ENCODE assay signal across 32 cellular contexts in the genomic region with DNA sequence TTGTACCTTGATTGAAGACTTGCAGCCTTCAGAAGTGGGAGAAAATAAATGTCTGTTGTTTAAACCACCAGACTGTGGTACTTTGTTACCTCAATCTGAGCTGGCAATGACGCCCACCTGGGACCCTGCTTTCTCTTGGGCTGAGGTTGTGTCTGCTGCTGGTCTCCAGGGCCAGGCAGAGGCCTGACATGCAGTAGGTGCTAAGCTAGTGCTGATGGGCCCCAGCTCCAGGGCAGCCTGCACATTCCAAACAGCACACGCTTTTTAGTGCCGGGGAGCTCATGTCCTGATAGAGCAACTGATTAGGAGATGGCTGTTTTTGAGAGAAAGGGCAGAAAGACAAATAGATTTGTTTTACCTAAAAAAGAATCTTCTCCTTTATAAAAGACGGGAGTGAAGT.
"Had no signal": no experiment of that assay in that cellular context is flagged by ENCODE, and none has a peak within 500 bp of the region (broad histone marks: within the 10 kb centered on the region; RNA-seq: fewer than 3 reads in every experiment).

No MANE protein-coding gene starts in this region.

- H3K4me3 Mint-ChIP-seq: activated CD4-positive, alpha-beta memory T cell treated with anti-CD3 and anti-CD28 coated beads, Interleukin-2, amount 10 ng/mL, durations not matched to agents 7 days and 5 days; activated CD4-positive, alpha-beta T cell treated with anti-CD3 and anti-CD28 coated beads, Interleukin-2, amount 10 ng/mL, durations not matched to agents 7 days and 5 days; activated naive CD8-positive, alpha-beta T cell; activated T-cell treated with anti-CD3 and anti-CD28 coated beads, Interleukin-2, amount 50 U/mL, for 24 hours; activated T-cell treated with anti-CD3 and anti-CD28 coated beads, Interleukin-2, amount 50 U/mL, for 72 hours; effector memory CD8-positive, alpha-beta T cell; WTC11 had no signal

- H3K4me1 Mint-ChIP-seq: activated CD4-positive, alpha-beta memory T cell treated with anti-CD3 and anti-CD28 coated beads, Interleukin-2, amount 10 ng/mL, durations not matched to agents 7 days and 5 days; activated CD4-positive, alpha-beta T cell treated with anti-CD3 and anti-CD28 coated beads, Interleukin-2, amount 10 ng/mL, durations not matched to agents 7 days and 5 days had no signal

- DNase-seq: activated CD4-positive, alpha-beta memory T cell treated with anti-CD3 and anti-CD28 coated beads, Interleukin-2, amount 10 ng/mL, durations not matched to agents 7 days and 5 days; activated CD4-positive, alpha-beta T cell treated with anti-CD3 and anti-CD28 coated beads for 1 hour; activated CD4-positive, alpha-beta T cell treated with anti-CD3 and anti-CD28 coated beads for 4 hours; activated CD4-positive, alpha-beta T cell treated with anti-CD3 and anti-CD28 coated beads, Interleukin-2, amount 10 ng/mL, durations not matched to agents 7 days and 5 days; activated CD4-positive, alpha-beta T cell treated with anti-CD3 and anti-CD28 coated beads, Interleukin-2, amount 50 U/mL, for 4 hours; activated CD8-positive, alpha-beta memory T cell treated with anti-CD3 and anti-CD28 coated beads, Interleukin-2, amount 50 U/mL, for 48 hours; activated gamma-delta T cell treated with Interleukin-2 at 50 U/mL for 16 hours; activated naive CD4-positive, alpha-beta T cell treated with anti-CD3 and anti-CD28 coated beads, Interleukin-2, amount 50 U/mL, for 16 hours; activated naive CD4-positive, alpha-beta T cell treated with Interleukin-2 at 50 U/mL for 16 hours; activated T-cell treated with anti-CD3 and anti-CD28 coated beads for 4 hours; activated T-cell treated with anti-CD3 and anti-CD28 coated beads, Interleukin-2, amount 50 U/mL, for 24 hours; activated T-cell treated with anti-CD3 and anti-CD28 coated beads, Interleukin-2, amount 50 U/mL, for 72 hours; amniotic stem cell; anterior cingulate cortex; brain microvascular endothelial cell; caudate nucleus; cortex of kidney; dermis blood vessel endothelial cell; effector CD4-positive, alpha-beta T cell; effector memory CD8-positive, alpha-beta T cell; erythroblast; esophagus squamous epithelium; foreskin melanocyte; glutamatergic neuron; heart left ventricle; T-helper 2 cell had no signal

- H3K9me3 Mint-ChIP-seq: activated CD4-positive, alpha-beta T cell treated with anti-CD3 and anti-CD28 coated beads, Interleukin-2, amount 10 ng/mL, durations not matched to agents 7 days and 5 days; activated T-cell treated with anti-CD3 and anti-CD28 coated beads, Interleukin-2, amount 50 U/mL, for 24 hours; activated T-cell treated with anti-CD3 and anti-CD28 coated beads, Interleukin-2, amount 50 U/mL, for 72 hours; WTC11 had no signal

- FAIRE-seq: astrocyte, colon had no signal

- H3K27ac Mint-ChIP-seq: activated CD4-positive, alpha-beta memory T cell treated with anti-CD3 and anti-CD28 coated beads, Interleukin-2, amount 10 ng/mL, durations not matched to agents 7 days and 5 days; activated CD4-positive, alpha-beta T cell treated with anti-CD3 and anti-CD28 coated beads, Interleukin-2, amount 10 ng/mL, durations not matched to agents 7 days and 5 days; activated naive CD8-positive, alpha-beta T cell; activated T-cell treated with anti-CD3 and anti-CD28 coated beads, Interleukin-2, amount 50 U/mL, for 24 hours; activated T-cell treated with anti-CD3 and anti-CD28 coated beads, Interleukin-2, amount 50 U/mL, for 72 hours; effector memory CD8-positive, alpha-beta T cell; WTC11 had no signal

- H3K4me1 ChIP-seq: heart left ventricle had no signal

- H3K36me3 Mint-ChIP-seq: activated naive CD8-positive, alpha-beta T cell; WTC11 had no signal

- H3K27me3 Mint-ChIP-seq: activated CD4-positive, alpha-beta memory T cell treated with anti-CD3 and anti-CD28 coated beads, Interleukin-2, amount 10 ng/mL, durations not matched to agents 7 days and 5 days; activated CD4-positive, alpha-beta T cell treated with anti-CD3 and anti-CD28 coated beads, Interleukin-2, amount 10 ng/mL, durations not matched to agents 7 days and 5 days; activated naive CD8-positive, alpha-beta T cell; activated T-cell treated with anti-CD3 and anti-CD28 coated beads, Interleukin-2, amount 50 U/mL, for 24 hours; effector memory CD8-positive, alpha-beta T cell had no signal

- H3K4me3 ChIP-seq: esophagus squamous epithelium, gastroesophageal sphincter, heart left ventricle had no signal

- H3K9me3 ChIP-seq: esophagus squamous epithelium, gastroesophageal sphincter, heart left ventricle had no signal

- H3K27me3 ChIP-seq: brain microvascular endothelial cell, esophagus squamous epithelium, gastroesophageal sphincter, heart left ventricle had no signal

- H3K36me3 ChIP-seq: brain microvascular endothelial cell, esophagus squamous epithelium, gastroesophageal sphincter, heart left ventricle had no signal

- H3K27ac ChIP-seq: brain microvascular endothelial cell, esophagus squamous epithelium, gastroesophageal sphincter, heart left ventricle, VCaP had no signal
